8 cellular contexts compared by ENCODE assay signal in the genomic region with DNA sequence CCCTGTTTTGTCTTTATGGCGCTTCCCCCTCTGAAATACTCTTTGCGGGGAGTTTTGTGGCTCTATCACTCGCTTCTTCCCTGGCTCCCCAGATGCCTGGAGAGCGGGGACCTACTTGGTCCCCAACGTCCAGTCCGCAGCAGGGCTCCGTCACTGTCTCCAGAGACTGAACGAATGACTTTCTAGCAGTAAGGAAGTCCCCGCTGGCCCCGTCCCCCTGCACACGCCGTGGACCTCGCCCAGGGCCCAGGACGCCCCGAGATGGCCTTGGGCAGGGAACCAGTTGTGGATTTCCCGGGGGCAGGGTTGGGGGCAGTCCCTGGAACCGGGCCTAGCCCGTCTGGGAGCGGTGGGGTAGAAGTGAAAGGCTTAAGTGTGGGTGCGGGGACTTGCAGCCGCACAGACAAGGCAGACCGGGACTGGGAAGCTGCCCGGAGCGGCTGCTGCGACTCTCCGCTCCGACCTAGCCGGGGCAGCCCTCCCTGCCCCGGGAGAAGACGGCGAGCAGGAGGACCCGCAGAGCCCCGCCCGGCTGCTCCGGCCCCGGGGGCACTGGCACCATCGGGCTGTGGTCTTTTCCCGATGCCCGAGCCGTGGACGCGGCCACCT. TPM values are rescaled to one million over a fixed set of nuclear protein-coding genes. Genes with fewer than 3 reads are reported as not detected.
DNase-seq lines count a peak whose midpoint lies in the region; ATAC-seq and TF ChIP-seq lines count a peak whose summit lies in the region.

No MANE protein-coding gene starts in this region.

- H3K27me3 ChIP-seq in GM23338 (ENCODE audit: insufficient read depth) (peaks cover 76% of the 10 kb centered on the region), thymus (ENCODE audit: control insufficient read depth, insufficient read depth) (peaks cover 53% of the 10 kb centered on the region)

- intact Hi-C loops in mucosa of descending colon (cut with DNase I, micrococcal nuclease): loop anchor here (2.0 to 10.0 kb wide), 3 partner anchors 886 to 1828 kb away; no protein-coding TSS in a partner anchor

- peak overlapping the region; percentile 99 for H3K4me2 ChIP-seq in GM23338

- no peaks in the 10 kb centered on the region for H3K9me2 ChIP-seq in GM23338 (ENCODE audit: insufficient read depth)

- H3K4me1 Mint-ChIP-seq in GM23338: peaks cover 46% of the 10 kb centered on the region
- peaks cover 24% of the 10 kb centered on the region for H3K4me1 Mint-ChIP-seq in endothelial cell (ENCODE audit: unreplicated experiment)

- H3K36me3 Mint-ChIP-seq in GM23338 (ENCODE audit: low read depth) (no peaks in the 10 kb centered on the region; the same call in 2 of the 3 replicates), endothelial cell (ENCODE audit: low read depth, unreplicated experiment) (peaks cover 7% of the 10 kb centered on the region)

- H3K36me3 ChIP-seq in GM23338 (ENCODE audit: insufficient read depth) (no peaks in the 10 kb centered on the region), mucosa of descending colon (ENCODE audit: low read depth) (no peaks in the 10 kb centered on the region), thymus (ENCODE audit: control insufficient read depth, insufficient read depth) (no peaks in the 10 kb centered on the region)

- in situ Hi-C loops in KBM-7 (cut with MboI; ENCODE audit: low pct_unique_long_range_greater_than_20kb, low sequenced_read_pairs): loop anchor here (25.0 kb wide), 1 partner anchor 886 kb away; no protein-coding TSS in a partner anchor

- H3K4me1 ChIP-seq in GM23338 (ENCODE audit: insufficient read depth) (peaks cover 31% of the 10 kb centered on the region), mucosa of descending colon (ENCODE audit: low read depth) (peaks cover 15% of the 10 kb centered on the region), thymus (ENCODE audit: control insufficient read depth, insufficient read depth, low read length) (peaks cover 13% of the 10 kb centered on the region)

- ATAC-seq in GM23338: peak; percentile 28
- peak; percentile 62 for ATAC-seq in mucosa of descending colon

- H3K27me3 Mint-ChIP-seq in GM23338 (ENCODE audit: insufficient read depth, low read depth, poor library complexity) (peaks cover 44% of the 10 kb centered on the region), endothelial cell (ENCODE audit: unreplicated experiment) (peaks cover 6% of the 10 kb centered on the region)

- peaks cover 5% of the 10 kb centered on the region; the same call in 1 of the 2 replicates for H3F3A ChIP-seq in GM23338 (replicated peaks; ENCODE audit: low read depth)

- no peak overlapping the region for H3K27ac Mint-ChIP-seq in GM23338
- no peak overlapping the region for H3K27ac Mint-ChIP-seq in endothelial cell (ENCODE audit: unreplicated experiment)

- peaks cover 2% of the 10 kb centered on the region; the same call in 1 of the 3 replicates for H3K9me3 Mint-ChIP-seq in GM23338
- H3K9me3 Mint-ChIP-seq in endothelial cell (ENCODE audit: unreplicated experiment): no peaks in the 10 kb centered on the region

- H3K4me3 Mint-ChIP-seq in GM23338 (peak overlapping the region; percentile 92), endothelial cell (ENCODE audit: unreplicated experiment) (peak overlapping the region; percentile 94)

- no peaks in the 10 kb centered on the region for H3K79me2 ChIP-seq in GM23338 (replicated peaks; ENCODE audit: insufficient read depth)

- H3K27ac ChIP-seq in GM23338 (ENCODE audit: low read depth) (no peak overlapping the region), thymus (ENCODE audit: low read depth) (peak overlapping the region; percentile 79)

- peak overlapping the region; percentile 48 for H3K4me3 ChIP-seq in GM12865 (ENCODE audit: low read depth, low read length)
- peak overlapping the region; percentile 93 for H3K4me3 ChIP-seq in GM23338
- H3K4me3 ChIP-seq in mucosa of descending colon: peak overlapping the region; percentile 48
- H3K4me3 ChIP-seq in thymus (ENCODE audit: low read length): peak overlapping the region; percentile 74

- TF ChIP-seq CTCF in GM12865 (IDR thresholded peaks at IDR 0.05; ENCODE audit: insufficient read depth, low read depth, low read length, missing control alignments) (no peak), GM23338 (conservative IDR thresholded peaks at IDR 0.05; ENCODE audit: low read depth in 2 of 2) (no peak), endothelial cell (IDR thresholded peaks at IDR 0.05; ENCODE audit: unreplicated experiment) (no peak), mucosa of descending colon (IDR thresholded peaks at IDR 0.05) (no peak)

- H2AFZ ChIP-seq in GM23338: peak overlapping the region; percentile 98

- DNase-seq in GM12865 (ENCODE audit: low read depth) (peak; percentile 21), GM23338 (ENCODE audit: low spot score) (peak; percentile 50), KBM-7 (peak; percentile 37), endothelial cell (ENCODE audit: low spot score) (peak; percentile 23), mucosa of descending colon (peak; percentile 61 to 75 (median 75)), OCI-M2 (lab: John Stamatoyannopoulos, UW; ENCODE audit: unreplicated experiment) (no peak)
- DNase-seq in activated CD4-positive, alpha-beta T cell treated with anti-CD3 and anti-CD28 coated beads, Interleukin-2, amount 50 U/mL, for 1 hour: peak; percentile 9

- under 1% methylated on average over 42 of the region's 42 CpGs for WGBS in thymus

- H3K9me3 ChIP-seq in mucosa of descending colon (no peaks in the 10 kb centered on the region), thymus (ENCODE audit: control insufficient read depth) (no peaks in the 10 kb centered on the region)

- H4K20me1 ChIP-seq in GM23338 (replicated peaks; ENCODE audit: insufficient read depth): no peaks in the 10 kb centered on the region

TF ChIP-seq in GM23338, 12 proteins besides CTCF, POLR2A, EP300 and RAD21 (continues in another document):
- TF ChIP-seq CREB1 (CRISPR knock-in tag; IDR thresholded peaks at IDR 0.05; ENCODE audit: low read depth) (no peak), EZH2phosphoT487 (IDR thresholded peaks at IDR 0.05; ENCODE audit: unreplicated experiment) (no peak), POLR2AphosphoS5 (IDR thresholded peaks at IDR 0.05; ENCODE audit: low read depth) (no peak)
- TF ChIP-seq, protein P1, sequence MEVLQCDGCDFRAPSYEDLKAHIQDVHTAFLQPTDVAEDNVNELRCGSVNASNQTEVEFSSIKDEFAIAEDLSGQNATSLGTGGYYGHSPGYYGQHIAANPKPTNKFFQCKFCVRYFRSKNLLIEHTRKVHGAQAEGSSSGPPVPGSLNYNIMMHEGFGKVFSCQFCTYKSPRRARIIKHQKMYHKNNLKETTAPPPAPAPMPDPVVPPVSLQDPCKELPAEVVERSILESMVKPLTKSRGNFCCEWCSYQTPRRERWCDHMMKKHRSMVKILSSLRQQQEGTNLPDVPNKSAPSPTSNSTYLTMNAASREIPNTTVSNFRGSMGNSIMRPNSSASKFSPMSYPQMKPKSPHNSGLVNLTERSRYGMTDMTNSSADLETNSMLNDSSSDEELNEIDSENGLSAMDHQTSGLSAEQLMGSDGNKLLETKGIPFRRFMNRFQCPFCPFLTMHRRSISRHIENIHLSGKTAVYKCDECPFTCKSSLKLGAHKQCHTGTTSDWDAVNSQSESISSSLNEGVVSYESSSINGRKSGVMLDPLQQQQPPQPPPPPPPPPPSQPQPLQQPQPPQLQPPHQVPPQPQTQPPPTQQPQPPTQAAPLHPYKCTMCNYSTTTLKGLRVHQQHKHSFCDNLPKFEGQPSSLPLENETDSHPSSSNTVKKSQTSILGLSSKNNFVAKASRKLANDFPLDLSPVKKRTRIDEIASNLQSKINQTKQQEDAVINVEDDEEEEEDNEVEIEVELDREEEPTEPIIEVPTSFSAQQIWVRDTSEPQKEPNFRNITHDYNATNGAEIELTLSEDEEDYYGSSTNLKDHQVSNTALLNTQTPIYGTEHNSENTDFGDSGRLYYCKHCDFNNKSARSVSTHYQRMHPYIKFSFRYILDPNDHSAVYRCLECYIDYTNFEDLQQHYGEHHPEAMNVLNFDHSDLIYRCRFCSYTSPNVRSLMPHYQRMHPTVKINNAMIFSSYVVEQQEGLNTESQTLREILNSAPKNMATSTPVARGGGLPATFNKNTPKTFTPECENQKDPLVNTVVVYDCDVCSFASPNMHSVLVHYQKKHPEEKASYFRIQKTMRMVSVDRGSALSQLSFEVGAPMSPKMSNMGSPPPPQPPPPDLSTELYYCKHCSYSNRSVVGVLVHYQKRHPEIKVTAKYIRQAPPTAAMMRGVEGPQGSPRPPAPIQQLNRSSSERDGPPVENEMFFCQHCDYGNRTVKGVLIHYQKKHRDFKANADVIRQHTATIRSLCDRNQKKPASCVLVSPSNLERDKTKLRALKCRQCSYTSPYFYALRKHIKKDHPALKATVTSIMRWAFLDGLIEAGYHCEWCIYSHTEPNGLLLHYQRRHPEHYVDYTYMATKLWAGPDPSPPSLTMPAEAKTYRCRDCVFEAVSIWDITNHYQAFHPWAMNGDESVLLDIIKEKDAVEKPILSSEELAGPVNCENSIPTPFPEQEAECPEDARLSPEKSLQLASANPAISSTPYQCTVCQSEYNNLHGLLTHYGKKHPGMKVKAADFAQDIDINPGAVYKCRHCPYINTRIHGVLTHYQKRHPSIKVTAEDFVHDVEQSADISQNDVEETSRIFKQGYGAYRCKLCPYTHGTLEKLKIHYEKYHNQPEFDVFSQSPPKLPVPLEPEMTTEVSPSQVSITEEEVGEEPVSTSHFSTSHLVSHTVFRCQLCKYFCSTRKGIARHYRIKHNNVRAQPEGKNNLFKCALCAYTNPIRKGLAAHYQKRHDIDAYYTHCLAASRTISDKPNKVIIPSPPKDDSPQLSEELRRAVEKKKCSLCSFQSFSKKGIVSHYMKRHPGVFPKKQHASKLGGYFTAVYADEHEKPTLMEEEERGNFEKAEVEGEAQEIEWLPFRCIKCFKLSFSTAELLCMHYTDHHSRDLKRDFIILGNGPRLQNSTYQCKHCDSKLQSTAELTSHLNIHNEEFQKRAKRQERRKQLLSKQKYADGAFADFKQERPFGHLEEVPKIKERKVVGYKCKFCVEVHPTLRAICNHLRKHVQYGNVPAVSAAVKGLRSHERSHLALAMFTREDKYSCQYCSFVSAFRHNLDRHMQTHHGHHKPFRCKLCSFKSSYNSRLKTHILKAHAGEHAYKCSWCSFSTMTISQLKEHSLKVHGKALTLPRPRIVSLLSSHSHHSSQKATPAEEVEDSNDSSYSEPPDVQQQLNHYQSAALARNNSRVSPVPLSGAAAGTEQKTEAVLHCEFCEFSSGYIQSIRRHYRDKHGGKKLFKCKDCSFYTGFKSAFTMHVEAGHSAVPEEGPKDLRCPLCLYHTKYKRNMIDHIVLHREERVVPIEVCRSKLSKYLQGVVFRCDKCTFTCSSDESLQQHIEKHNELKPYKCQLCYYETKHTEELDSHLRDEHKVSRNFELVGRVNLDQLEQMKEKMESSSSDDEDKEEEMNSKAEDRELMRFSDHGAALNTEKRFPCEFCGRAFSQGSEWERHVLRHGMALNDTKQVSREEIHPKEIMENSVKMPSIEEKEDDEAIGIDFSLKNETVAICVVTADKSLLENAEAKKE (CRISPR knock-in tag; IDR thresholded peaks at IDR 0.05): no peak

RNA-seq across cellular contexts. Expression of gene EPHA4, which starts 0.8 kb away (rescaled TPM):
- total RNA-seq in GM23338 (2014; rRNA removed; shearing (Covaris generic)): 6.2 and 7.2 TPM in 2 replicates
- polyA plus RNA-seq in GM23338 (2016; fragmentation: Nextera tagmentation; extraction: Ambion mirVana) (4.1 and 5.5 TPM in 2 replicates), thymus (7.8 TPM)
- total RNA-seq in endothelial cell (ENCODE audit: unreplicated experiment) (62.0 TPM), mucosa of descending colon (10 to 100 TPM; 21.4 to 36.8 (median 21.9) TPM)
